18 cellular contexts compared by ENCODE assay signal in the genomic region with DNA sequence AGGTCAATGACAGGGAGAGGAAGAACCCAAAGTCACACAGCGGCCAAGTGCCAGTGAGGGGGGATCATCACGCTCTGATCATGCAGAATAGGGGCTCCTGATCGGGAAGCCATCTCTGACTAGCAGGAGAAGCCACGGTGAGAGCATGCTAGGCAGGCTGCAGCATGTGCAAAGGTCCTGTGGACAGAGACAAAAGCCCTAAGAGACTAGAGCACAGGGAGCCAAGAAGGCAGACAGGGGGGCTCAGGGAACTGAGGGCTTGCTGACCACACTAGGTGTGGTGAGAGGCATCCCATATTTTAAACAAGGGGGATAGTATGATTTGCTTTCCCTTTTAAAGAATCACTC.
"Had no signal": no experiment of that assay in that cellular context is flagged by ENCODE, and none has a peak within 500 bp of the region (broad histone marks: within the 10 kb centered on the region; RNA-seq: fewer than 3 reads in every experiment).

No MANE protein-coding gene starts in this region.

- H3K27ac Mint-ChIP-seq: activated CD4-positive, alpha-beta T cell treated with anti-CD3 and anti-CD28 coated beads for 36 hours; activated CD8-positive, alpha-beta memory T cell treated with anti-CD3 and anti-CD28 coated beads, Interleukin-2, amount 10 ng/mL, durations not matched to agents 7 days and 5 days; activated naive CD8-positive, alpha-beta T cell; endodermal cell; natural killer cell treated with Interleukin-12 subunit alpha and Interleukin-12 subunit beta and Interleukin-15 and Interleukin-18, amount 100 ng/mL, for 72 hours; stimulated activated naive B cell treated with anti-CD40 and anti-IgM and Interleukin-4, amounts not matched to agents 10 μg/mL and 1 μg/mL and 100 μg/mL, for 72 hours had no signal

- H3K27me3 Mint-ChIP-seq: activated CD4-positive, alpha-beta T cell treated with anti-CD3 and anti-CD28 coated beads for 36 hours; activated CD8-positive, alpha-beta memory T cell treated with anti-CD3 and anti-CD28 coated beads, Interleukin-2, amount 10 ng/mL, durations not matched to agents 7 days and 5 days; activated naive CD8-positive, alpha-beta T cell; natural killer cell treated with Interleukin-12 subunit alpha and Interleukin-12 subunit beta and Interleukin-15 and Interleukin-18, amount 100 ng/mL, for 72 hours; stimulated activated naive B cell treated with anti-CD40 and anti-IgM and Interleukin-4, amounts not matched to agents 10 μg/mL and 1 μg/mL and 100 μg/mL, for 72 hours had no signal

- H3K4me3 Mint-ChIP-seq: activated CD4-positive, alpha-beta T cell treated with anti-CD3 and anti-CD28 coated beads for 36 hours; activated CD8-positive, alpha-beta memory T cell treated with anti-CD3 and anti-CD28 coated beads, Interleukin-2, amount 10 ng/mL, durations not matched to agents 7 days and 5 days; activated CD8-positive, alpha-beta T cell treated with anti-CD3 and anti-CD28 coated beads, Interleukin-2, amount 10 ng/mL, durations not matched to agents 7 days and 5 days; activated naive CD8-positive, alpha-beta T cell; endodermal cell; natural killer cell treated with Interleukin-12 subunit alpha and Interleukin-12 subunit beta and Interleukin-15 and Interleukin-18, amount 100 ng/mL, for 72 hours; stimulated activated naive B cell treated with anti-CD40 and anti-IgM and Interleukin-4, amounts not matched to agents 10 μg/mL and 1 μg/mL and 100 μg/mL, for 72 hours had no signal

- H3K4me1 Mint-ChIP-seq: activated CD4-positive, alpha-beta T cell treated with anti-CD3 and anti-CD28 coated beads for 36 hours; activated CD8-positive, alpha-beta memory T cell treated with anti-CD3 and anti-CD28 coated beads, Interleukin-2, amount 10 ng/mL, durations not matched to agents 7 days and 5 days; stimulated activated naive B cell treated with anti-CD40 and anti-IgM and Interleukin-4, amounts not matched to agents 10 μg/mL and 1 μg/mL and 100 μg/mL, for 72 hours had no signal

- H3K9me3 Mint-ChIP-seq: natural killer cell treated with Interleukin-12 subunit alpha and Interleukin-12 subunit beta and Interleukin-15 and Interleukin-18, amount 100 ng/mL, for 72 hours had no signal

- ATAC-seq: activated CD4-positive, alpha-beta T cell treated with anti-CD3 and anti-CD28 coated beads for 36 hours; activated CD8-positive, alpha-beta memory T cell treated with anti-CD3 and anti-CD28 coated beads, Interleukin-2, amount 10 ng/mL, durations not matched to agents 7 days and 5 days; activated CD8-positive, alpha-beta T cell treated with anti-CD3 and anti-CD28 coated beads, Interleukin-2, amount 10 ng/mL, durations not matched to agents 7 days and 5 days; esophagus mucosa; heart left ventricle; natural killer cell treated with Interleukin-12 subunit alpha and Interleukin-12 subunit beta and Interleukin-15 and Interleukin-18, amount 100 ng/mL, for 72 hours; stimulated activated naive B cell treated with anti-CD40 and anti-IgM and Interleukin-4, amounts not matched to agents 10 μg/mL and 1 μg/mL and 100 μg/mL, for 72 hours had no signal

- DNase-seq: activated CD4-positive, alpha-beta T cell treated with anti-CD3 and anti-CD28 coated beads for 36 hours; activated CD4-positive, CD25-positive, alpha-beta regulatory T cell; activated CD8-positive, alpha-beta memory T cell treated with anti-CD3 and anti-CD28 coated beads, Interleukin-2, amount 10 ng/mL, durations not matched to agents 7 days and 5 days; activated CD8-positive, alpha-beta T cell treated with anti-CD3 and anti-CD28 coated beads, Interleukin-2, amount 10 ng/mL, durations not matched to agents 7 days and 5 days; activated effector memory CD4-positive, alpha-beta T cell treated with Interleukin-2 at 50 U/mL for 16 hours; activated naive CD4-positive, alpha-beta T cell treated with Interleukin-2 at 50 U/mL for 16 hours; endodermal cell; kidney glomerular epithelial cell; mesendoderm; stimulated activated CD4-positive, alpha-beta T cell treated with anti-CD3 and anti-CD28 coated beads, Interleukin-1b, Interleukin-23, amount 100 ng/mL, for 48 hours; stimulated activated CD4-positive, alpha-beta T cell treated with anti-CD3 and anti-CD28 coated beads, Interleukin-4, amount 100 ng/mL, for 4 hours; stimulated activated CD8-positive, alpha-beta memory T cell treated with anti-CD3 and anti-CD28 coated beads, Interleukin-4, amount 100 ng/mL, for 48 hours; stimulated activated naive B cell treated with anti-CD40 and anti-IgM and Interleukin-4, amounts not matched to agents 10 μg/mL and 1 μg/mL and 100 μg/mL, for 72 hours; T-helper 2 cell had no signal
